Comparison of ENCODE assay signal across 13 cellular contexts in the genomic region with DNA sequence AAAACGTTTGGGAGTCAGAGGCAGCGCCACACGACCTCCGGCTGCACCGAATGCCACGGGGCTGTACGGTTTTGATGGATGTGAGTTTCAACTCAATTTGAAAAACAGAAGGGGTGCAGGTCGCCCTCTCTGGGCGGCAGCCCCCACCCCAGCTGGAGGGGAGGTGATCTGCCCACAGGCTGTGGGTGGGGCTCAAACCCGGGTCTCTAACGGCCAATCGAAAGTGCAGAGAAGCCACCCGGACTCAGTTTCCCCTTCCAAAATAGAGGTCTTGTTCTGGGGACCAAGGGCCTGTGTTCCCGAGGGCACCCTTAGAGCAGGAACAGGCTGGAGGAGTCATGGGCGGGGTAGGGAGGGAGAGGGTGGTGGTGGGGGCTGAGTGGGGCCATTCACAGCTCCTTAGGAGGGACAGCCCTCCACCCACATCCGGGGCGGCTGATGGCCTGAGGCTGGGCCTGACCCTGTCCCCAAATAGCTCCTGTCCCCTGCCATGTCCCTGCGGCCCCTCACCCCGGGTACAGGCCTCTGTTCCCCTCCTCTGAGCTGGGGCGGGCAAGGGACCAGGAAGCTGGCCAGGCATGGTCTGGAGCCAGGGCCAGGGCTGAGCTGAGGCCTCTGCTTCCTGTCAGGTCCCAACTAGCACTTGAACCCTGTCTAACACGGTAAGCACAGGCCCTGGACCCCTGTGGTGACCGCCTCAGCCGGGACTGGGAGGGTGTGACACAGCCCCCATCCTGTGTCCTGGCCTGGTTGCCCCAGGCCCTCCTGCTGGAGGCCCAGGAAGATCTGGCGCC. TPM values are rescaled to one million over a fixed set of nuclear protein-coding genes. Genes with fewer than 3 reads are reported as not detected.
DNase-seq lines count a peak whose midpoint lies in the region; ATAC-seq, FAIRE-seq and TF ChIP-seq lines count a peak whose summit lies in the region.
"Had no signal": no experiment of that assay in that cellular context is flagged by ENCODE, and none has a peak within 500 bp of the region (broad histone marks: within the 10 kb centered on the region; RNA-seq: fewer than 3 reads in every experiment).

No MANE protein-coding gene starts in this region.

- H3K4me2 ChIP-seq in smooth muscle cell = peak overlapping the region; percentile 17

- no peaks in the 10 kb centered on the region for H3K36me3 Mint-ChIP-seq in brain

- H3K79me2 ChIP-seq in smooth muscle cell (ENCODE audit: low read depth) = no peaks in the 10 kb centered on the region

- DNase-seq in H54 (ENCODE audit: insufficient read length, low spot score) (peak; percentile 78), kidney (peak; percentile 82), smooth muscle cell (lab: John Stamatoyannopoulos, UW; ENCODE audit: unreplicated experiment) (no peak), HAP-1 (ENCODE audit: low spot score in 2 of 2) (no peak)
- DNase-seq in stimulated activated CD4-positive, alpha-beta T cell treated with anti-CD3 and anti-CD28 coated beads, Interleukin-4, amount 100 ng/mL, for 24 hours = no peak
- DNase-seq: activated CD4-positive, alpha-beta T cell treated with anti-CD3 and anti-CD28 coated beads for 1 hour; BE2C; GF-D8; NCI-H1417 treated with DMSO at 0.1 percent for 48 hours; NCI-H69 had no signal

- H3F3A ChIP-seq in smooth muscle cell (ENCODE audit: low read depth) = no peaks in the 10 kb centered on the region

- peaks cover 72% of the 10 kb centered on the region for H3K4me1 Mint-ChIP-seq in brain

- H3K9ac ChIP-seq in kidney (ENCODE audit: low read length in 2 of 2) = no peak overlapping the region
- H3K9ac ChIP-seq in smooth muscle cell (ENCODE audit: low read depth) = no peak overlapping the region

- TF ChIP-seq CTCF in brain (conservative IDR thresholded peaks at IDR 0.05) = no peak
- TF ChIP-seq CTCF in kidney (IDR thresholded peaks at IDR 0.05; ENCODE audit: borderline replicate concordance, extremely low read depth, insufficient read depth) = no peak
- no peak for TF ChIP-seq CTCF in smooth muscle cell (IDR thresholded peaks at IDR 0.05; ENCODE audit: borderline replicate concordance, insufficient read depth, poor library complexity, severe bottlenecking)

- H3K27ac ChIP-seq in kidney (ENCODE audit: low read depth in 2 of 2, low read length in 2 of 2) (no peak overlapping the region), smooth muscle cell (ENCODE audit: low read depth) (no peak overlapping the region)

- TF ChIP-seq POLR2A in H54 (IDR thresholded peaks at IDR 0.05; ENCODE audit: low read depth, low read length) = no peak

- ATAC-seq in GM19023 (IDR thresholded peaks at IDR 0.05; ENCODE audit: unreplicated experiment) = no peak
- ATAC-seq in HG02981 (IDR thresholded peaks at IDR 0.05; ENCODE audit: unreplicated experiment) = no peak

- 74% methylated on average over 24 of the region's 24 CpGs for WGBS in smooth muscle cell (ENCODE audit: low lambda C conversion rate)

- no peaks in the 10 kb centered on the region for H4K20me1 ChIP-seq in smooth muscle cell (ENCODE audit: low read depth)

- in situ Hi-C loops in HAP-1 (cut with MboI; ENCODE audit: low sequenced_read_pairs) = no loop called here

- H3K4me3 ChIP-seq in kidney (ENCODE audit: low read length in 2 of 2) = no peak overlapping the region
- H3K4me3 ChIP-seq in smooth muscle cell = no peak overlapping the region
- H3K4me3 ChIP-seq in HAP-1 = no peak overlapping the region

- H3K27me3 ChIP-seq in smooth muscle cell (ENCODE audit: low read depth) (no peaks in the 10 kb centered on the region), HAP-1 (ENCODE audit: low read depth) (no peaks in the 10 kb centered on the region)
- H3K27me3 ChIP-seq: BE2C had no signal

- no peak overlapping the region for H2AFZ ChIP-seq in smooth muscle cell (ENCODE audit: low read depth)

- intact Hi-C loops in kidney (cut with DNase I) = no loop called here

- peaks cover 0 to 6% (median 0%) of the 10 kb centered on the region in 5 experiments for H3K9me3 Mint-ChIP-seq in brain

- H3K4me3 Mint-ChIP-seq in brain = peak overlapping the region in 1 of 5 experiments; percentile 52

- H3K36me3 ChIP-seq in kidney (ENCODE audit: control insufficient read depth in 1 of 2, insufficient read depth in 2 of 2, low read length in 2 of 2) = no peaks in the 10 kb centered on the region
- no peaks in the 10 kb centered on the region for H3K36me3 ChIP-seq in smooth muscle cell (ENCODE audit: low read depth)
- H3K36me3 ChIP-seq in HAP-1 (replicated peaks) = no peaks in the 10 kb centered on the region
- H3K36me3 ChIP-seq: BE2C had no signal

- H3K9me3 ChIP-seq in kidney (ENCODE audit: control insufficient read depth in 1 of 2, low read length in 2 of 2) = no peaks in the 10 kb centered on the region
- no peaks in the 10 kb centered on the region for H3K9me3 ChIP-seq in smooth muscle cell (replicated peaks; ENCODE audit: low read depth)
- no peaks in the 10 kb centered on the region for H3K9me3 ChIP-seq in HAP-1
- H3K9me3 ChIP-seq: BE2C had no signal

- H3K4me1 ChIP-seq in kidney (ENCODE audit: control insufficient read depth in 1 of 2, insufficient read depth in 1 of 2, low read depth in 1 of 2, low read length in 2 of 2) (peaks cover 3 to 47% of the 10 kb centered on the region in 2 donors), smooth muscle cell (ENCODE audit: low read depth) (peaks cover 49% of the 10 kb centered on the region), HAP-1 (peaks cover 31% of the 10 kb centered on the region)
- H3K4me1 ChIP-seq: BE2C had no signal

- no peaks in the 10 kb centered on the region for H3K27me3 Mint-ChIP-seq in brain

- FAIRE-seq in H54 (lab: Jason Lieb, UNC) (no peak), kidney (lab: Jason Lieb, UNC) (no peak)

- peak overlapping the region in 4 of 5 experiments; percentile 21 to 96 (median 84) for H3K27ac Mint-ChIP-seq in brain

RNA-seq across cellular contexts. Expression of a gene that starts 22.6 kb away (rescaled TPM):
- polyA plus RNA-seq in brain (ENCODE audit: insufficient read depth, low read depth, low replicate concordance) = 12.3 TPM
- total RNA-seq in kidney = 77.2 TPM
- polyA plus RNA-seq in kidney (ENCODE audit: insufficient read depth, low read depth, low replicate concordance) = 6.5 TPM
- 7.8 and 13.2 TPM in 2 replicates for total RNA-seq in smooth muscle cell
- polyA plus RNA-seq in smooth muscle cell = 7.2 and 11.4 TPM in 2 replicates

Comparison
In these comparisons a context has a peak if more than half of its experiments do, and no peak if none do; other contexts are left out.
1. DNase-seq: peak in H54 (single experiment) and kidney (single experiment); none in smooth muscle cell (single experiment), stimulated activated CD4-positive, alpha-beta T cell treated with anti-CD3 and anti-CD28 coated beads, Interleukin-4, amount 100 ng/mL, for 24 hours (single experiment) and HAP-1 (0 of 2).